Comparison of ENCODE assay signal across 17 cellular contexts in genomic region chrX:132030264-132030663, GRCh38. TPM values are rescaled to one million over a fixed set of nuclear protein-coding genes. Genes with fewer than 3 reads are reported as not detected.
DNase-seq lines count a peak whose midpoint lies in the region; ATAC-seq and TF ChIP-seq lines count a peak whose summit lies in the region.
"Had no signal": no experiment of that assay in that cellular context is flagged by ENCODE, and none has a peak within 500 bp of the region (broad histone marks: within the 10 kb centered on the region; RNA-seq: fewer than 3 reads in every experiment).

No MANE protein-coding gene starts in this region.

- H3K4me1 Mint-ChIP-seq in dendritic cell treated with granulocyte-macrophage colony-stimulating factor and Interleukin-4, amounts not matched to agents 40 ng/mL and 50 ng/mL, for 4 days (ENCODE audit: low read depth), result peaks cover 41% of the 10 kb centered on the region

- no peak for TF ChIP-seq CTCF in HEK293 (tag by site-specific recombination; IDR thresholded peaks at IDR 0.05)

- intact Hi-C loops in dendritic cell treated with granulocyte-macrophage colony-stimulating factor and Interleukin-4, amounts not matched to agents 40 ng/mL and 50 ng/mL, for 4 days (cut with micrococcal nuclease), result no loop called here

- H3K36me3 Mint-ChIP-seq in activated naive CD4-positive, alpha-beta T cell treated with anti-CD3 and anti-CD28 coated beads, Interleukin-2, amount 50 U/mL, for 72 hours, result peaks cover 5 to 36% of the 10 kb centered on the region in 2 donors
- H3K36me3 Mint-ChIP-seq in dendritic cell treated with granulocyte-macrophage colony-stimulating factor and Interleukin-4, amounts not matched to agents 40 ng/mL and 50 ng/mL, for 4 days (ENCODE audit: low read depth), result peaks cover 11% of the 10 kb centered on the region

- no peaks in the 10 kb centered on the region for H3K9me3 ChIP-seq in HEK293 (ENCODE audit: control insufficient read depth, insufficient read depth, low read depth, low read length)

- H3K27me3 Mint-ChIP-seq in dendritic cell treated with granulocyte-macrophage colony-stimulating factor and Interleukin-4, amounts not matched to agents 40 ng/mL and 50 ng/mL, for 4 days, result no peaks in the 10 kb centered on the region

- peak overlapping the region; percentile 44 to 83 for H3K27ac Mint-ChIP-seq in activated naive CD4-positive, alpha-beta T cell treated with anti-CD3 and anti-CD28 coated beads, Interleukin-2, amount 50 U/mL, for 72 hours
- H3K27ac Mint-ChIP-seq in dendritic cell treated with granulocyte-macrophage colony-stimulating factor and Interleukin-4, amounts not matched to agents 40 ng/mL and 50 ng/mL, for 4 days, result peak overlapping the region; percentile 35

- POLR2A ChIA-PET in HEK293 (lab: Yijun Ruan, JAX), result no interaction called here

- CTCF ChIA-PET in HEK293 (lab: Yijun Ruan, JAX), result no interaction called here

- no peak overlapping the region for H3K4me3 Mint-ChIP-seq in dendritic cell treated with granulocyte-macrophage colony-stimulating factor and Interleukin-4, amounts not matched to agents 40 ng/mL and 50 ng/mL, for 4 days

- no peak overlapping the region for H3K4me3 ChIP-seq in HEK293 (ENCODE audit: low read depth, low read length)

- no peaks in the 10 kb centered on the region for H3K36me3 ChIP-seq in HEK293 (ENCODE audit: control insufficient read depth in 2 of 2, insufficient read depth in 1 of 2, low read length in 2 of 2)

- no peak for ATAC-seq in activated naive CD4-positive, alpha-beta T cell treated with anti-CD3 and anti-CD28 coated beads, Interleukin-2, amount 50 U/mL, for 72 hours

- H3K27ac ChIP-seq in HEK293 (ENCODE audit: extremely low read depth, low read depth, low read length), result no peak overlapping the region

- peaks cover 19% of the 10 kb centered on the region for H3K4me1 ChIP-seq in HEK293 (ENCODE audit: control insufficient read depth, insufficient read depth, low read length)

- H3K9me3 Mint-ChIP-seq in activated naive CD4-positive, alpha-beta T cell treated with anti-CD3 and anti-CD28 coated beads, Interleukin-2, amount 50 U/mL, for 72 hours, result no peaks in the 10 kb centered on the region
- H3K9me3 Mint-ChIP-seq in dendritic cell treated with granulocyte-macrophage colony-stimulating factor and Interleukin-4, amounts not matched to agents 40 ng/mL and 50 ng/mL, for 4 days, result no peaks in the 10 kb centered on the region

- DNase-seq in activated naive CD4-positive, alpha-beta T cell treated with anti-CD3 and anti-CD28 coated beads, Interleukin-2, amount 50 U/mL, for 72 hours (ENCODE audit: low spot score in 2 of 2), result no peak
- no peak for DNase-seq in activated naive CD4-positive, alpha-beta T cell treated with Interleukin-2 at 50 U/mL for 16 hours
- DNase-seq in SHP77 treated with DMSO at 0.1 percent for 48 hours (lab: John Stamatoyannopoulos, UW) (no peak), midbrain (lab: John Stamatoyannopoulos, UW) (no peak), COLO668 (lab: John Stamatoyannopoulos, UW; ENCODE audit: unreplicated experiment) (no peak)
- DNase-seq: ACHN, DMS 273 treated with DMSO at 0.1 percent for 48 hours, EL, H7, KBM-7, NCI-H1048, NCI-H146, NCI-H2081 treated with DMSO at 0.1 percent for 48 hours, NCI-H2227 treated with DMSO at 0.1 percent for 48 hours, NCI-H524 treated with DMSO at 0.1 percent for 48 hours had no signal

TF ChIP-seq in HEK293, 187 proteins besides CTCF, POLR2A, EP300 and RAD21:
- TF ChIP-seq ZNF362 (tag by site-specific recombination; IDR thresholded peaks at IDR 0.05), result no peak
- no peak for TF ChIP-seq ZNF488 (tag by site-specific recombination; IDR thresholded peaks at IDR 0.05)
- no peak for TF ChIP-seq ZNF660 (tag by site-specific recombination; IDR thresholded peaks at IDR 0.05)
- TF ChIP-seq ZNF837 (tag by site-specific recombination; IDR thresholded peaks at IDR 0.05), result no peak
- TF ChIP-seq PRDM1 (tag by site-specific recombination; IDR thresholded peaks at IDR 0.05), result peak; percentile 64; the same call in 1 of the 2 replicates
- TF ChIP-seq ZNF132 (tag by site-specific recombination; IDR thresholded peaks at IDR 0.05; ENCODE audit: borderline replicate concordance), result no peak

RNA-seq across cellular contexts. Expression of gene STK26, which starts 7.2 kb away (rescaled TPM):
- 10 to 100 TPM; 60.0 to 80.5 TPM for total RNA-seq in activated naive CD4-positive, alpha-beta T cell treated with anti-CD3 and anti-CD28 coated beads, Interleukin-2, amount 50 U/mL, for 72 hours
